ENCODE assay signal across 8 cellular contexts in genomic region chr16:30609928-30610839, GRCh38.
DNase-seq lines count a peak whose midpoint lies in the region; ATAC-seq lines count a peak whose summit lies in the region.

TSS of gene ZNF689 (minus strand) at chr16:30610389. CDS start at chr16:30610041, 348 bp downstream.

- ATAC-seq in HG03442 (IDR thresholded peaks at IDR 0.05; ENCODE audit: unreplicated experiment): peak; percentile 86

- peak within 1 kb of the TSS; percentile 95 for H3K27ac ChIP-seq in cingulate gyrus (ENCODE audit: low read depth, low read length)

- peak; percentile 98 for DNase-seq in Ammon's horn (ENCODE audit: low spot score)
- peak; percentile 90 for DNase-seq in GM19238 (ENCODE audit: insufficient read length, low spot score)
- DNase-seq in NCI-H524 treated with DMSO at 0.1 percent for 48 hours (lab: John Stamatoyannopoulos, UW): peak; percentile 92
- DNase-seq in activated CD4-positive, alpha-beta T cell treated with anti-CD3 and anti-CD28 coated beads for 4 hours: peak; percentile 91 to 95
- peak; percentile 97 for DNase-seq in kidney tubule cell (ENCODE audit: low spot score)
- peak; percentile 78 to 89 (median 84) for DNase-seq in stimulated activated CD4-positive, alpha-beta T cell treated with anti-CD3 and anti-CD28 coated beads, Interleukin-1b, Interleukin-23, amount 100 ng/mL, for 24 hours (ENCODE audit: low read depth in 4 of 4, low spot score in 1 of 4)

Comparison
In these comparisons a context has a peak if more than half of its experiments do, and no peak if none do; other contexts are left out.
1. Peak in every context shown above with its lines: DNase-seq, ATAC-seq and H3K27ac ChIP-seq.